In the genomic region with DNA sequence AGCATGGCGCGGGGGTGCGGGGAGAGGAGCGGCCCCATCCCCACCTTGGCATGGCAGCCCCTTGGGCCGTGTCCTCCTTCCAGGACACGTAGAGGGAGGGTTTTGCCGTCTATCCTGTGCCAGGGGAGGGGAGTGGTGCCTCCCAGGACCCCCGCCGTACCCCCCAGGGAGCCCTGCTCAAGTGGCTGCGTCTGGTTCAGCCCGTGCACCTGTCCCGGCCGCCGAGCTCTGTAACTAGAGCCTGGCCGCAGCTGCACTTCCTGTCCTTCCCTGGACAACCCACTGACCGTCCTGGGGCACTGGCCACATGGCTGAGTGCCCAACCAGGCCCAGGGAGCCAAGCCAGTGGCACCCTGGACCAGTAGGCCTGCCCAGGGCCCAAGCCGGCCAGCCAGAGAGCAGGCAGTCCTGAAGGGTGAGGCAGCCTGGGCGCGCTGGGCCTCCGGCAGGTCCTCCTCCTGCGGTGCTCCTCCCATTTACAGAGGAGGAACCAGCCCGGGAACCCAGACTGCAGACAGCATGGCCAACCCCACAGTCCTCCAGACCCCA, we compare ENCODE assay signal across 13 cellular contexts. TPM values are rescaled to one million over a fixed set of nuclear protein-coding genes. Genes with fewer than 3 reads are reported as not detected.
DNase-seq lines count a peak whose midpoint lies in the region; ATAC-seq and TF ChIP-seq lines count a peak whose summit lies in the region.
"Had no signal": no experiment of that assay in that cellular context is flagged by ENCODE, and none has a peak within 500 bp of the region (broad histone marks: within the 10 kb centered on the region; RNA-seq: fewer than 3 reads in every experiment).

No MANE protein-coding gene starts in this region.

- H3K4me3 ChIP-seq in Caco-2 (ENCODE audit: low read depth, low read length) (no peak overlapping the region), gastroesophageal sphincter (peak overlapping the region in 1 of 2 donors; percentile 33), prostate gland (no peak overlapping the region)

- peak overlapping the region; percentile 85 for H3K27ac Mint-ChIP-seq in Caco-2 (ENCODE audit: unreplicated experiment)
- H3K27ac Mint-ChIP-seq in activated naive CD8-positive, alpha-beta T cell treated with anti-CD3 and anti-CD28 coated beads for 36 hours = no peak overlapping the region
- H3K27ac Mint-ChIP-seq: activated T-helper 17 cell treated with anti-CD3 and anti-CD28 coated beads, Interleukin-2, amount 50 U/mL, for 72 hours; CD4-positive, CD25-positive, alpha-beta regulatory T cell; HFFc6 had no signal

- no peaks in the 10 kb centered on the region for H3K9me3 ChIP-seq in Caco-2
- H3K9me3 ChIP-seq in gastroesophageal sphincter = no peaks in the 10 kb centered on the region
- no peaks in the 10 kb centered on the region for H3K9me3 ChIP-seq in prostate gland

- DNase-seq in Caco-2 (no peak), RPMI7951 (ENCODE audit: low read depth) (peak; percentile 94), prostate gland (ENCODE audit: low spot score) (peak; percentile 64), NCI-H187 (lab: John Stamatoyannopoulos, UW) (no peak), foreskin keratinocyte (no peak)
- no peak for DNase-seq in activated naive CD8-positive, alpha-beta T cell treated with anti-CD3 and anti-CD28 coated beads for 36 hours
- DNase-seq: CD4-positive, CD25-positive, alpha-beta regulatory T cell; HFFc6; KBM-7 had no signal

- H3K27me3 ChIP-seq in Caco-2 (replicated peaks; ENCODE audit: control insufficient read depth, insufficient read depth, low read length) (no peaks in the 10 kb centered on the region), gastroesophageal sphincter (no peaks in the 10 kb centered on the region), prostate gland (replicated peaks; ENCODE audit: insufficient read depth) (no peaks in the 10 kb centered on the region), foreskin keratinocyte (no peaks in the 10 kb centered on the region)

- no peak for TF ChIP-seq EP300 in gastroesophageal sphincter (IDR thresholded peaks at IDR 0.05)

- H3K36me3 ChIP-seq in Caco-2 (ENCODE audit: control insufficient read depth, insufficient read depth, low read length) (peaks cover 28% of the 10 kb centered on the region), gastroesophageal sphincter (peaks cover 0 to 4% of the 10 kb centered on the region in 2 donors), prostate gland (no peaks in the 10 kb centered on the region)

- POLR2A ChIA-PET in Caco-2 (lab: Charles Lee) = interaction anchor here (0.8 kb wide), 1 partner anchor 25 kb away, joined by 3 read pairs; no protein-coding TSS in a partner anchor

- intact Hi-C loops in Caco-2 (cut with micrococcal nuclease; ENCODE audit: unreplicated experiment) (no loop called here), prostate gland (cut with DNase I) (no loop called here)

- no peaks in the 10 kb centered on the region for H3K27me3 Mint-ChIP-seq in Caco-2 (ENCODE audit: insufficient read depth, unreplicated experiment)
- peaks cover 10% of the 10 kb centered on the region for H3K27me3 Mint-ChIP-seq in activated naive CD8-positive, alpha-beta T cell treated with anti-CD3 and anti-CD28 coated beads for 36 hours
- H3K27me3 Mint-ChIP-seq: activated T-helper 17 cell treated with anti-CD3 and anti-CD28 coated beads, Interleukin-2, amount 50 U/mL, for 72 hours had no signal

- H3K4me1 Mint-ChIP-seq in Caco-2 (ENCODE audit: low read depth, unreplicated experiment) = peaks cover 30% of the 10 kb centered on the region
- H3K4me1 Mint-ChIP-seq in activated naive CD8-positive, alpha-beta T cell treated with anti-CD3 and anti-CD28 coated beads for 36 hours = no peaks in the 10 kb centered on the region
- H3K4me1 Mint-ChIP-seq: activated T-helper 17 cell treated with anti-CD3 and anti-CD28 coated beads, Interleukin-2, amount 50 U/mL, for 72 hours; CD4-positive, CD25-positive, alpha-beta regulatory T cell; naive thymus-derived CD8-positive, alpha-beta T cell had no signal

- H3K9me3 Mint-ChIP-seq in Caco-2 (ENCODE audit: unreplicated experiment) = no peaks in the 10 kb centered on the region
- H3K9me3 Mint-ChIP-seq in activated naive CD8-positive, alpha-beta T cell treated with anti-CD3 and anti-CD28 coated beads for 36 hours = no peaks in the 10 kb centered on the region
- H3K9me3 Mint-ChIP-seq: activated T-helper 17 cell treated with anti-CD3 and anti-CD28 coated beads, Interleukin-2, amount 50 U/mL, for 72 hours; CD4-positive, CD25-positive, alpha-beta regulatory T cell; HFFc6; naive thymus-derived CD8-positive, alpha-beta T cell had no signal

- H3K36me3 Mint-ChIP-seq in Caco-2 (ENCODE audit: insufficient read depth, unreplicated experiment) = peaks cover 99% of the 10 kb centered on the region
- H3K36me3 Mint-ChIP-seq in activated naive CD8-positive, alpha-beta T cell treated with anti-CD3 and anti-CD28 coated beads for 36 hours = no peaks in the 10 kb centered on the region
- H3K36me3 Mint-ChIP-seq: CD4-positive, CD25-positive, alpha-beta regulatory T cell; naive thymus-derived CD8-positive, alpha-beta T cell had no signal

- H3K4me3 Mint-ChIP-seq in Caco-2 (ENCODE audit: unreplicated experiment) = no peak overlapping the region
- no peak overlapping the region for H3K4me3 Mint-ChIP-seq in activated naive CD8-positive, alpha-beta T cell treated with anti-CD3 and anti-CD28 coated beads for 36 hours
- H3K4me3 Mint-ChIP-seq: activated T-helper 17 cell treated with anti-CD3 and anti-CD28 coated beads, Interleukin-2, amount 50 U/mL, for 72 hours; CD4-positive, CD25-positive, alpha-beta regulatory T cell; HFFc6; naive thymus-derived CD8-positive, alpha-beta T cell had no signal

- BruUV-seq in Caco-2 (replicated peaks; lab: Mats Ljungman, UMichigan) = no TSS peak

- TF ChIP-seq CTCF in Caco-2 (IDR thresholded peaks at IDR 0.05; ENCODE audit: insufficient read depth in 1 of 2, low read depth in 1 of 2, low read length in 1 of 2, severe bottlenecking in 1 of 2, unreplicated experiment in 1 of 2) (no peak), gastroesophageal sphincter (IDR thresholded peaks at IDR 0.05) (no peak), prostate gland (IDR thresholded peaks at IDR 0.05) (no peak), foreskin keratinocyte (conservative IDR thresholded peaks at IDR 0.05) (no peak)

- H3K4me1 ChIP-seq in Caco-2 (peaks cover 90% of the 10 kb centered on the region), gastroesophageal sphincter (peaks cover 7 to 98% (median 93%) of the 10 kb centered on the region in 3 donors), prostate gland (replicated peaks) (peaks cover 55% of the 10 kb centered on the region), foreskin keratinocyte (peaks cover 23% of the 10 kb centered on the region)

- WGBS in gastroesophageal sphincter (ENCODE audit: low coverage in 1 of 2), 2 donors = 40 to 50% methylated on average over 1 to 4 of the region's 22 CpGs
- 42% methylated on average over 22 of the region's 22 CpGs for WGBS in prostate gland

- TF ChIP-seq POLR2A in gastroesophageal sphincter (IDR thresholded peaks at IDR 0.05) (no peak), prostate gland (IDR thresholded peaks at IDR 0.05) (no peak)

- ATAC-seq in gastroesophageal sphincter (peak; percentile 21), foreskin keratinocyte (no peak), HG02763 (IDR thresholded peaks at IDR 0.05; ENCODE audit: unreplicated experiment) (no peak)
- ATAC-seq: activated T-helper 17 cell treated with anti-CD3 and anti-CD28 coated beads, Interleukin-2, amount 50 U/mL, for 72 hours; naive thymus-derived CD8-positive, alpha-beta T cell had no signal

- CTCF ChIA-PET in Caco-2 (lab: Charles Lee) = interaction anchor here (3.3 kb wide), 1 partner anchor 24 kb away, joined by 11 read pairs; no protein-coding TSS in a partner anchor

- H3K27ac ChIP-seq in gastroesophageal sphincter (peak overlapping the region; percentile 64 to 94 (median 90)), prostate gland (peak overlapping the region; percentile 81 to 84), foreskin keratinocyte (no peak overlapping the region)

RNA-seq across cellular contexts. Expression of a gene that starts 8.9 kb away (rescaled TPM):
- total RNA-seq in Caco-2 (2022) (1,050 and 1,125 TPM in 2 replicates), gastroesophageal sphincter (100 to 1,000 TPM in 3 of 4 donors, 10 to 100 TPM in 1; 58.6 to 259 (median 172) TPM), prostate gland (100 to 1,000 TPM; 170 to 272 TPM), foreskin keratinocyte (72.6 and 87.7 TPM in 2 replicates)
- 36.6 and 44.8 TPM in 2 replicates for total RNA-seq in RPMI7951 (2014; rRNA removed; shearing (Covaris generic))
- polyA plus RNA-seq in foreskin keratinocyte = 62.3 and 75.3 TPM in 2 replicates
- total RNA-seq in activated naive CD8-positive, alpha-beta T cell treated with anti-CD3 and anti-CD28 coated beads for 36 hours = under 1 TPM; 0.38 to 0.91 TPM

RNA-seq across cellular contexts. Expression of a gene that starts 28.7 kb away (rescaled TPM):
- 4,496 and 4,723 TPM in 2 replicates for total RNA-seq in Caco-2 (2022)
- 2,665 and 2,752 TPM in 2 replicates for total RNA-seq in RPMI7951 (2014; rRNA removed; shearing (Covaris generic))
- total RNA-seq in gastroesophageal sphincter = 1,000 to 10,000 TPM in 3 of 4 donors, 100 to 1,000 TPM in 1; 383 to 2,881 (median 2,372) TPM
- 1,000 to 10,000 TPM; 1,506 to 4,377 TPM for total RNA-seq in prostate gland
- 1,147 and 1,424 TPM in 2 replicates for total RNA-seq in foreskin keratinocyte
- 3,116 and 3,644 TPM in 2 replicates for polyA plus RNA-seq in foreskin keratinocyte
- total RNA-seq in activated naive CD8-positive, alpha-beta T cell treated with anti-CD3 and anti-CD28 coated beads for 36 hours = 1,000 to 10,000 TPM; 2,242 to 2,482 TPM

RNA-seq across cellular contexts. Expression of a gene that starts 48.8 kb away (rescaled TPM):
- total RNA-seq in Caco-2 (2022) (30.7 and 36.4 TPM in 2 replicates), gastroesophageal sphincter (1 to 10 TPM; 2.7 to 9.8 (median 3.8) TPM), prostate gland (10 to 100 TPM in 1 of 2 donors, 1 to 10 TPM in 1; 4.1 to 31.3 TPM), foreskin keratinocyte (6.2 and 7.1 TPM in 2 replicates)
- total RNA-seq in RPMI7951 (2014; rRNA removed; shearing (Covaris generic)) = 4.7 and 7.0 TPM in 2 replicates
- polyA plus RNA-seq in foreskin keratinocyte = 5.7 and 5.8 TPM in 2 replicates
- 1 to 10 TPM; 4.9 to 5.3 TPM for total RNA-seq in activated naive CD8-positive, alpha-beta T cell treated with anti-CD3 and anti-CD28 coated beads for 36 hours

RNA-seq across cellular contexts. Expression of a gene that starts 55.4 kb away (rescaled TPM):
- total RNA-seq in Caco-2 (2022) (261 and 263 TPM in 2 replicates), gastroesophageal sphincter (100 to 1,000 TPM; 131 to 182 (median 151) TPM), prostate gland (100 to 1,000 TPM; 149 to 207 TPM), foreskin keratinocyte (176 and 180 TPM in 2 replicates)
- total RNA-seq in RPMI7951 (2014; rRNA removed; shearing (Covaris generic)) = 215 and 229 TPM in 2 replicates
- 223 and 226 TPM in 2 replicates for polyA plus RNA-seq in foreskin keratinocyte
- 100 to 1,000 TPM; 136 to 139 TPM for total RNA-seq in activated naive CD8-positive, alpha-beta T cell treated with anti-CD3 and anti-CD28 coated beads for 36 hours

Comparison
In these comparisons a context has a peak if more than half of its experiments do, and no peak if none do; other contexts are left out.
1. DNase-seq: peak in RPMI7951 (single experiment) and prostate gland (single experiment); none in Caco-2 (0 of 2), NCI-H187 (0 of 2), foreskin keratinocyte (0 of 2) and activated naive CD8-positive, alpha-beta T cell treated with anti-CD3 and anti-CD28 coated beads for 36 hours (single experiment).
2. RNA of a gene that starts 8.9 kb away (total RNA-seq): 1,050 to 1,125 TPM in Caco-2, 170 to 272 TPM in prostate gland, 58.6 to 259 TPM in gastroesophageal sphincter, 72.6 to 87.7 TPM in foreskin keratinocyte and 36.6 to 44.8 TPM in RPMI7951; 0.38 to 0.91 TPM in activated naive CD8-positive, alpha-beta T cell treated with anti-CD3 and anti-CD28 coated beads for 36 hours; every median in the first group is over 10 times any median in the second.